In the genomic region with DNA sequence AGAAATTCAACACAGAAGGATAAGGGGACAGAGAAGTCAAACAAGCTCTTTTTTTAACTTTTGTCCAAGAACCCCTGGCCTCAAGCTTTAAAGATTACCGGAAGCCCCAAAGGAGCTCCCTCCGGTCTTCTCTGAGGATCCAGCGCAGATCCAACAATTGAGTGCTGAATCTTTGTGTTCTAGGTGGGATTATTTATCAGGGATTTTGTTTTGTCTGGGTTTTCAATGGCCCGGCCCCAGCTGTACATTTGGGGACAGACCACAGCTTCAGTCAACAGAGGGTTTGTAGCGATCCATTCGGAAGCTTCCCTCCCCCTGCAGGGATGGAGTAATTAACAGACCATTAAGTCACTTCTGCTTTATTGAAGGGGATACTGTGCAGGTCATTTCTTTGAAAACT, we compare ENCODE assay signal across 18 cellular contexts. TPM values are rescaled to one million over a fixed set of nuclear protein-coding genes. Genes with fewer than 3 reads are reported as not detected.
"Had no signal": no experiment of that assay in that cellular context is flagged by ENCODE, and none has a peak within 500 bp of the region (broad histone marks: within the 10 kb centered on the region; RNA-seq: fewer than 3 reads in every experiment).

No MANE protein-coding gene starts in this region.

- H3K4me3 ChIP-seq: coronary artery, lung, pancreas, thyroid gland had no signal

- H3K27ac ChIP-seq: brain microvascular endothelial cell, coronary artery, foreskin keratinocyte, pancreas, thyroid gland had no signal

- H3K9me3 ChIP-seq: pancreas, thyroid gland had no signal

- H3K36me3 ChIP-seq: brain microvascular endothelial cell, pancreas, thyroid gland had no signal

- H3K4me1 ChIP-seq: foreskin keratinocyte, pancreas had no signal

- DNase-seq: activated CD4-positive, alpha-beta T cell treated with anti-CD3 and anti-CD28 coated beads, Interleukin-2, amount 50 U/mL, for 4 hours; activated naive CD4-positive, alpha-beta T cell; activated naive CD8-positive, alpha-beta T cell treated with anti-CD3 and anti-CD28 coated beads, Interleukin-2, amount 10 ng/mL, durations not matched to agents 7 days and 5 days; activated T-cell treated with anti-CD3 and anti-CD28 coated beads for 4 hours; brain microvascular endothelial cell; effector CD4-positive, alpha-beta T cell; foreskin keratinocyte; left colon; pancreas; stimulated activated CD4-positive, alpha-beta T cell treated with anti-CD3 and anti-CD28 coated beads, Interleukin-15, amount 100 ng/mL, for 24 hours; stimulated activated CD4-positive, alpha-beta T cell treated with anti-CD3 and anti-CD28 coated beads, Interleukin-4, amount 100 ng/mL, for 1 hour; stimulated activated naive B cell treated with anti-CD40 and anti-IgM and Interleukin-4, amounts not matched to agents 10 μg/mL and 1 μg/mL and 100 μg/mL, for 72 hours; T-helper 9 cell; thyroid gland had no signal

RNA-seq across cellular contexts. Expression of a gene that starts 7.8 kb away (rescaled TPM):
- total RNA-seq: activated naive CD8-positive, alpha-beta T cell treated with anti-CD3 and anti-CD28 coated beads, Interleukin-2, amount 10 ng/mL, durations not matched to agents 7 days and 5 days; endothelial cell of umbilical vein; foreskin keratinocyte; left colon; lung; skeletal muscle tissue; thyroid gland had no signal
- polyA plus RNA-seq: endothelial cell of umbilical vein, foreskin keratinocyte, lung had no signal
